Comparison of ENCODE assay signal across 8 cellular contexts in genomic region chr14:52552063-52552988, GRCh38. TPM values are rescaled to one million over a fixed set of nuclear protein-coding genes. Genes with fewer than 3 reads are reported as not detected.
DNase-seq lines count a peak whose midpoint lies in the region; ATAC-seq, FAIRE-seq and TF ChIP-seq lines count a peak whose summit lies in the region.

Gene GPR137C, plus strand, starts transcription at chr14:52552836. Its CDS starts 312 bp downstream, at chr14:52553148.
Gene TXNDC16, minus strand, starts transcription at chr14:52552505. Its CDS starts 8,948 bp downstream, at chr14:52543557.

- no peak for TF ChIP-seq CTCF in RWPE1 (conservative IDR thresholded peaks at IDR 0.05; ENCODE audit: low read depth)

- peaks cover 18 to 49% (median 30%) of the 10 kb centered on the region in 4 donors for H3K4me1 Mint-ChIP-seq in naive thymus-derived CD8-positive, alpha-beta T cell
- H3K4me1 Mint-ChIP-seq in stimulated activated naive B cell treated with anti-CD40 and anti-IgM and Interleukin-4, amounts not matched to agents 10 μg/mL and 1 μg/mL and 100 μg/mL, for 72 hours = peaks cover 15 to 24% of the 10 kb centered on the region in 2 donors

- H3K27ac ChIP-seq in RWPE1 = peak within 1 kb of the TSS; percentile 86

- FAIRE-seq in H54 (lab: Jason Lieb, UNC) = peak; percentile 95

- CTCF ChIA-PET in RWPE1 (lab: Yijun Ruan, JAX) = interaction anchor here (0.6 to 0.8 kb wide), 3 partner anchors 17 to 394 kb away, joined by 3 to 5 read pairs (median 3); no protein-coding TSS in a partner anchor

- H3K27me3 Mint-ChIP-seq in naive thymus-derived CD8-positive, alpha-beta T cell = peaks cover 0 to 6% (median 0%) of the 10 kb centered on the region in 5 donors
- peaks cover 0 to 4% of the 10 kb centered on the region in 2 donors for H3K27me3 Mint-ChIP-seq in stimulated activated naive B cell treated with anti-CD40 and anti-IgM and Interleukin-4, amounts not matched to agents 10 μg/mL and 1 μg/mL and 100 μg/mL, for 72 hours

- peak within 1 kb of the TSS; percentile 92 to 100 (median 96) for H3K4me3 Mint-ChIP-seq in naive thymus-derived CD8-positive, alpha-beta T cell
- peak within 1 kb of the TSS; percentile 94 to 95 for H3K4me3 Mint-ChIP-seq in stimulated activated naive B cell treated with anti-CD40 and anti-IgM and Interleukin-4, amounts not matched to agents 10 μg/mL and 1 μg/mL and 100 μg/mL, for 72 hours

- TF ChIP-seq POLR2A in H54 (IDR thresholded peaks at IDR 0.05; ENCODE audit: low read depth, low read length) = peak; percentile 69

- no peaks in the 10 kb centered on the region for H3K9me3 Mint-ChIP-seq in naive thymus-derived CD8-positive, alpha-beta T cell
- no peaks in the 10 kb centered on the region for H3K9me3 Mint-ChIP-seq in stimulated activated naive B cell treated with anti-CD40 and anti-IgM and Interleukin-4, amounts not matched to agents 10 μg/mL and 1 μg/mL and 100 μg/mL, for 72 hours

- peaks cover 0 to 7% (median 0%) of the 10 kb centered on the region in 3 donors for H3K36me3 Mint-ChIP-seq in naive thymus-derived CD8-positive, alpha-beta T cell
- no peaks in the 10 kb centered on the region for H3K36me3 Mint-ChIP-seq in stimulated activated naive B cell treated with anti-CD40 and anti-IgM and Interleukin-4, amounts not matched to agents 10 μg/mL and 1 μg/mL and 100 μg/mL, for 72 hours

- H3K27ac Mint-ChIP-seq in naive thymus-derived CD8-positive, alpha-beta T cell = peak within 1 kb of the TSS; percentile 88 to 98 (median 96)
- peak within 1 kb of the TSS; percentile 95 for H3K27ac Mint-ChIP-seq in stimulated activated naive B cell treated with anti-CD40 and anti-IgM and Interleukin-4, amounts not matched to agents 10 μg/mL and 1 μg/mL and 100 μg/mL, for 72 hours

- peak; percentile 100 for DNase-seq in ELF-1 (ENCODE audit: low read depth, low spot score)
- DNase-seq in H54 (ENCODE audit: insufficient read length, low spot score) = peak; percentile 69
- DNase-seq in LoVo (ENCODE audit: low spot score) = peak; percentile 99
- peak; percentile 99 for DNase-seq in RWPE1 (ENCODE audit: low spot score)
- DNase-seq in activated T-helper 9 cell treated with anti-CD3 and anti-CD28 coated beads, Interleukin-2, amount 50 U/mL, for 16 hours (ENCODE audit: low read depth) = peak; percentile 100
- DNase-seq in fibroblast of peridontal ligament (ENCODE audit: extremely low read depth) = peak; percentile 98
- peak; percentile 94 to 100 (median 99) for DNase-seq in naive thymus-derived CD8-positive, alpha-beta T cell
- peak; percentile 99 for DNase-seq in stimulated activated naive B cell treated with anti-CD40 and anti-IgM and Interleukin-4, amounts not matched to agents 10 μg/mL and 1 μg/mL and 100 μg/mL, for 72 hours

- ATAC-seq in naive thymus-derived CD8-positive, alpha-beta T cell = peak; percentile 87 to 89
- ATAC-seq in stimulated activated naive B cell treated with anti-CD40 and anti-IgM and Interleukin-4, amounts not matched to agents 10 μg/mL and 1 μg/mL and 100 μg/mL, for 72 hours (replicated peaks) = peak; percentile 92

- POLR2A ChIA-PET in RWPE1 (lab: Yijun Ruan, JAX; ENCODE audit: low non-redundant PET) = interaction anchor here (0.6 to 0.8 kb wide), 3 partner anchors 12 to 566 kb away, joined by 3 read pairs; no protein-coding TSS in a partner anchor
- POLR2A ChIA-PET in naive thymus-derived CD8-positive, alpha-beta T cell (lab: Charles Lee) = interaction anchor here (0.6 to 2.0 kb wide), 11 partner anchors 10 to 601 kb away, joined by 3 to 6 read pairs (median 4); partner anchors contain the start of genes DDHD1 and PTGER2

RNA-seq across cellular contexts. Expression of gene GPR137C, which starts in this region (rescaled TPM):
- total RNA-seq in naive thymus-derived CD8-positive, alpha-beta T cell = under 1 TPM; 0.16 to 0.18 TPM
- not detected for polyA plus RNA-seq in naive thymus-derived CD8-positive, alpha-beta T cell

RNA-seq across cellular contexts. Expression of gene TXNDC16, which starts in this region (rescaled TPM):
- 1 to 10 TPM; 7.1 to 9.2 TPM for total RNA-seq in naive thymus-derived CD8-positive, alpha-beta T cell
- polyA plus RNA-seq in naive thymus-derived CD8-positive, alpha-beta T cell = 1 to 10 TPM; 1.6 to 2.2 (median 2.0) TPM

Comparison
In these comparisons a context has a peak if more than half of its experiments do, and no peak if none do; other contexts are left out.
1. Peak in every context shown above with its lines: DNase-seq, ATAC-seq and H3K27ac ChIP-seq.